23 cellular contexts compared by ENCODE assay signal in the genomic region with DNA sequence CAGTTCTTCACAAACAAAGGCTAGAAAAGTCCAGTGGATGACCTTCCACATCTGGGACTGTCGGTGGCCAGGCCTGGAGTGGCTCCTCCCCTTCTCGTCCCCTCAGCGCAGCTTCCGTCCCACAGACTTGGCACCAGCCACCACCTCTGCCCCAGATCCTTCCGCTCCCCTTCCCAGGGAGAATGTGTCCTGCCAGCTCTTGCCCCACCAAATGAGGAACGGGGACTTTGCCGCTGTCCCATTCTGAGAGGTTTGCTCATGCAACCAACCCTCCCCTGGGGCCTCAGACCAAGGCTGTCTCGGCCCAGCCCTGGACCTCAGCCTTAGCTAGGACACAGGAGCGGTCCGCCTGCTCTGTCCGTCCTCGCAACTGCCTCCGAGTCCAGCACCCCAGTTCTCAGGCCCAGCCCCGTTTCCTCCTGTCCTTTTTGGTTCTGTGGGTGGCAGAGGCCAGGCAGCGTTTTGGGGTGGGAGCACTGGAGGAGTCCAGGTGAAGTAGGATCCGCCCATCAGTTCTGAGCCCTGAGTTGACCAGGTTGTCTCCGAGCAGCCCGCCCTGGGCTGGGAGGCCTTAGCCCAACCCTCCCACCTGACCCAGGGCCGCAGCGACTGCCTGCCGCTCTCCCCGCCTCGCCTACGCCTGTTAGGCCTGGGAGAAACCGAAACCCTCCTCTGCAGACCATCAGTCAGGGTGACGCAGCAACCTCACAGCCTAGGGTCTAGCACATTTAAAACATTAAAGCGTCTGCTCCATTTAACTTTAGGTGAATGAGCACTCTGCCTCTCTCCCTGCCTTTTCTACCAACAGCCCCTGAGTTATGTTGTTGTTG.
DNase-seq lines count a peak whose midpoint lies in the region; ATAC-seq and TF ChIP-seq lines count a peak whose summit lies in the region.
"Had no signal": no experiment of that assay in that cellular context is flagged by ENCODE, and none has a peak within 500 bp of the region (broad histone marks: within the 10 kb centered on the region; RNA-seq: fewer than 3 reads in every experiment).

No MANE protein-coding gene starts in this region.

- H3K56ac ChIP-seq in H9 (ENCODE audit: insufficient read length, low read depth, low read length) = no peak overlapping the region

- no peak overlapping the region for H2BK20ac ChIP-seq in H9 (ENCODE audit: low read depth, low read length, poor library complexity, severe bottlenecking)

- peaks cover 9% of the 10 kb centered on the region for H3K4me1 Mint-ChIP-seq in CD14-positive monocyte
- peaks cover 17 to 24% of the 10 kb centered on the region in 2 experiments for H3K4me1 Mint-ChIP-seq in H9
- H3K4me1 Mint-ChIP-seq in neural progenitor cell = peaks cover 25% of the 10 kb centered on the region
- H3K4me1 Mint-ChIP-seq in natural killer cell = peaks cover 13 to 17% of the 10 kb centered on the region in 2 donors
- H3K4me1 Mint-ChIP-seq in activated naive CD8-positive, alpha-beta T cell treated with anti-CD3 and anti-CD28 coated beads, Interleukin-2, amount 50 U/mL, for 24 hours = peaks cover 38% of the 10 kb centered on the region

- no peak overlapping the region for H4K91ac ChIP-seq in H9 (ENCODE audit: insufficient read length, low read depth, low read length)

- H3K9me3 Mint-ChIP-seq in CD14-positive monocyte (peaks cover 0 to 4% (median 3%) of the 10 kb centered on the region in 7 donors), H9 (peaks cover 4 to 5% of the 10 kb centered on the region in 2 experiments; a peak in 3 of 5 replicates), neural progenitor cell (peaks cover 5% of the 10 kb centered on the region), natural killer cell (no peaks in the 10 kb centered on the region)
- H3K9me3 Mint-ChIP-seq in activated naive CD8-positive, alpha-beta T cell treated with anti-CD3 and anti-CD28 coated beads, Interleukin-2, amount 50 U/mL, for 24 hours = no peaks in the 10 kb centered on the region
- H3K9me3 Mint-ChIP-seq: activated T-helper 17 cell treated with anti-CD3 and anti-CD28 coated beads, Interleukin-2, amount 50 U/mL, for 72 hours had no signal

- H3K36me3 ChIP-seq in heart right ventricle (no peaks in the 10 kb centered on the region), neural progenitor cell (no peaks in the 10 kb centered on the region)
- H3K36me3 ChIP-seq: thyroid gland had no signal

- H3K9me3 ChIP-seq in H9 (ENCODE audit: control insufficient read depth, low read depth, low read length) (no peaks in the 10 kb centered on the region), heart right ventricle (peaks cover 0 to 4% (median 0%) of the 10 kb centered on the region in 11 donors), neural progenitor cell (ENCODE audit: low read depth) (no peaks in the 10 kb centered on the region)
- H3K9me3 ChIP-seq: thyroid gland had no signal

- no peaks in the 10 kb centered on the region for H3K23me2 ChIP-seq in H9 (ENCODE audit: insufficient read length, low read depth, low read length, poor library complexity, severe bottlenecking)

- no peak overlapping the region for H2BK120ac ChIP-seq in H9 (ENCODE audit: low read depth, low read length, poor library complexity, severe bottlenecking)

- intact Hi-C loops in CD14-positive monocyte (cut with micrococcal nuclease) (no loop called here), heart right ventricle (cut with DNase I) (no loop called here), natural killer cell (cut with micrococcal nuclease) (no loop called here)

- H4K8ac ChIP-seq in H9 (replicated peaks; ENCODE audit: insufficient read length, low read depth, low read length) = no peak overlapping the region

- H3F3A ChIP-seq in neural progenitor cell (ENCODE audit: low read depth) = no peaks in the 10 kb centered on the region

- H2BK5ac ChIP-seq in H9 (ENCODE audit: insufficient read length, low read length) = no peak overlapping the region

- H3K4me1 ChIP-seq in H9 (ENCODE audit: insufficient read depth, low read length) = no peaks in the 10 kb centered on the region
- H3K4me1 ChIP-seq in heart right ventricle = peaks cover 0 to 5% (median 0%) of the 10 kb centered on the region in 9 donors
- H3K4me1 ChIP-seq in neural progenitor cell = peaks cover 12% of the 10 kb centered on the region
- H3K4me1 ChIP-seq: parathyroid adenoma, thyroid gland had no signal

- H3K27ac Mint-ChIP-seq in CD14-positive monocyte (peak overlapping the region in 2 of 7 donors; percentile 40 to 41), H9 (peak overlapping the region in 2 of 3 experiments; percentile 66 to 84; a peak in 3 of 7 replicates), neural progenitor cell (peak overlapping the region; percentile 84), natural killer cell (no peak overlapping the region)
- H3K27ac Mint-ChIP-seq in activated naive CD8-positive, alpha-beta T cell treated with anti-CD3 and anti-CD28 coated beads, Interleukin-2, amount 50 U/mL, for 24 hours = no peak overlapping the region
- H3K27ac Mint-ChIP-seq: activated naive CD8-positive, alpha-beta T cell treated with anti-CD3 and anti-CD28 coated beads for 36 hours; activated T-helper 17 cell treated with anti-CD3 and anti-CD28 coated beads, Interleukin-2, amount 50 U/mL, for 72 hours; stimulated activated naive CD8-positive, alpha-beta T cell treated with anti-CD3 and anti-CD28 coated beads, Interleukin-15, Interleukin-2, amounts not matched to agents 100 ng/mL and 50 ng/mL, for 24 hours; T-helper 1 cell treated with Interleukin-12 subunit alpha and Interleukin-12 subunit beta and Interleukin-4 antibody, amounts not matched to agents 30 μg/mL and 1 μg/mL, for 36 hours had no signal

- H4K20me1 ChIP-seq in H9 (ENCODE audit: control insufficient read depth, insufficient read depth, insufficient read length) (no peaks in the 10 kb centered on the region), neural progenitor cell (ENCODE audit: low read depth) (no peaks in the 10 kb centered on the region)

- H3K27ac ChIP-seq in H9 (ENCODE audit: insufficient read length, low read depth, low read length) = no peak overlapping the region
- no peak overlapping the region for H3K27ac ChIP-seq in heart right ventricle
- no peak overlapping the region for H3K27ac ChIP-seq in neural progenitor cell
- H3K27ac ChIP-seq: parathyroid adenoma, thyroid gland had no signal

- TF ChIP-seq CTCF in CD14-positive monocyte (IDR thresholded peaks at IDR 0.05) (no peak), H9 (conservative IDR thresholded peaks at IDR 0.05) (no peak), heart right ventricle (IDR thresholded peaks at IDR 0.05) (no peak), neural progenitor cell (IDR thresholded peaks at IDR 0.05) (no peak), natural killer cell (IDR thresholded peaks at IDR 0.05) (no peak)

- DNase-seq in CD14-positive monocyte (ENCODE audit: low spot score) (peak; percentile 43), H9 (peak; percentile 73), heart right ventricle (peak; percentile 22 to 39), neural progenitor cell (ENCODE audit: low spot score) (no peak), natural killer cell (no peak), NCI-H524 (lab: John Stamatoyannopoulos, UW) (no peak)
- no peak for DNase-seq in activated naive CD8-positive, alpha-beta T cell treated with anti-CD3 and anti-CD28 coated beads, Interleukin-2, amount 50 U/mL, for 24 hours
- DNase-seq: activated CD4-positive, alpha-beta T cell treated with anti-CD3 and anti-CD28 coated beads for 4 hours; activated naive CD8-positive, alpha-beta T cell treated with anti-CD3 and anti-CD28 coated beads for 36 hours; C1 segment of cervical spinal cord; cerebellar nuclear complex; Karpas-422; MV-4-11; naive B cell; NCI-H146; NCI-H510A treated with DMSO at 0.1 percent for 48 hours; thyroid gland had no signal

- no peak overlapping the region for H3K9ac ChIP-seq in H9 (ENCODE audit: extremely low read depth, insufficient read length, low read length)
- H3K9ac ChIP-seq in neural progenitor cell = no peak overlapping the region
- H3K9ac ChIP-seq: parathyroid adenoma had no signal

- H3K79me1 ChIP-seq in H9 (ENCODE audit: insufficient read depth, low read depth, low read length, poor library complexity, severe bottlenecking) = no peaks in the 10 kb centered on the region

- no peak overlapping the region for H3K4ac ChIP-seq in H9 (ENCODE audit: low read depth, low read length)

- H3K4me3 ChIP-seq in heart right ventricle (no peak overlapping the region), neural progenitor cell (no peak overlapping the region)
- H3K4me3 ChIP-seq: dorsolateral prefrontal cortex, thyroid gland had no signal

- WGBS in H9 (ENCODE audit: extremely low coverage, insufficient read length, low lambda C conversion rate) = no CpG with 5 or more reads among the region's 27 CpGs
- 90 to 92% methylated on average over 27 of the region's 27 CpGs for WGBS in heart right ventricle, 2 donors

- ATAC-seq in heart right ventricle (peak; percentile 34 to 78 (median 58)), natural killer cell (no peak), GM18511 (IDR thresholded peaks at IDR 0.05; ENCODE audit: unreplicated experiment) (no peak)
- ATAC-seq in activated naive CD8-positive, alpha-beta T cell treated with anti-CD3 and anti-CD28 coated beads, Interleukin-2, amount 50 U/mL, for 24 hours = no peak
- ATAC-seq: activated T-helper 17 cell treated with anti-CD3 and anti-CD28 coated beads, Interleukin-2, amount 50 U/mL, for 72 hours had no signal

- H3K36me3 Mint-ChIP-seq in CD14-positive monocyte (no peaks in the 10 kb centered on the region), H9 (ENCODE audit: insufficient read depth in 1 of 3, low read depth in 3 of 3) (no peaks in the 10 kb centered on the region; a peak in 1 of 7 replicates), neural progenitor cell (no peaks in the 10 kb centered on the region), natural killer cell (no peaks in the 10 kb centered on the region)
- H3K36me3 Mint-ChIP-seq in activated naive CD8-positive, alpha-beta T cell treated with anti-CD3 and anti-CD28 coated beads, Interleukin-2, amount 50 U/mL, for 24 hours (ENCODE audit: low read depth) = no peaks in the 10 kb centered on the region
- H3K36me3 Mint-ChIP-seq: naive B cell had no signal

- H3K79me2 ChIP-seq in H9 (ENCODE audit: insufficient read depth, low read length) (no peaks in the 10 kb centered on the region), neural progenitor cell (ENCODE audit: low read depth) (no peaks in the 10 kb centered on the region)
- H3K79me2 ChIP-seq: parathyroid adenoma had no signal

- no peak overlapping the region for H3K23ac ChIP-seq in H9 (ENCODE audit: insufficient read length, low read depth, low read length)

- H3K27me3 ChIP-seq in H9 (ENCODE audit: insufficient read depth, low read length) = no peaks in the 10 kb centered on the region
- H3K27me3 ChIP-seq in heart right ventricle = no peaks in the 10 kb centered on the region
- H3K27me3 ChIP-seq in neural progenitor cell = no peaks in the 10 kb centered on the region
- H3K27me3 ChIP-seq: thyroid gland had no signal

- H2AFZ ChIP-seq in H9 (ENCODE audit: low read length) (no peak overlapping the region), neural progenitor cell (replicated peaks) (no peak overlapping the region)
- H2AFZ ChIP-seq: parathyroid adenoma had no signal

- H3K4me2 ChIP-seq in H9 (ENCODE audit: insufficient read depth, insufficient read length, low read length) (no peak overlapping the region), neural progenitor cell (no peak overlapping the region)

- H2BK12ac ChIP-seq in H9 (ENCODE audit: insufficient read length, low read depth, low read length) = no peak overlapping the region

- H3K27me3 Mint-ChIP-seq in CD14-positive monocyte (ENCODE audit: low read depth in 3 of 3) = peaks cover 2 to 4% (median 2%) of the 10 kb centered on the region in 3 donors
- H3K27me3 Mint-ChIP-seq in H9 (ENCODE audit: low read depth) = peaks cover 2% of the 10 kb centered on the region; the same call in 1 of the 2 replicates
- H3K27me3 Mint-ChIP-seq in neural progenitor cell (ENCODE audit: insufficient read depth, low read depth) = peaks cover 6% of the 10 kb centered on the region
- H3K27me3 Mint-ChIP-seq in natural killer cell (ENCODE audit: low read depth in 2 of 2) = no peaks in the 10 kb centered on the region
- no peaks in the 10 kb centered on the region for H3K27me3 Mint-ChIP-seq in activated naive CD8-positive, alpha-beta T cell treated with anti-CD3 and anti-CD28 coated beads, Interleukin-2, amount 50 U/mL, for 24 hours
- H3K27me3 Mint-ChIP-seq: activated naive CD8-positive, alpha-beta T cell treated with anti-CD3 and anti-CD28 coated beads for 36 hours; activated T-helper 17 cell treated with anti-CD3 and anti-CD28 coated beads, Interleukin-2, amount 50 U/mL, for 72 hours; naive B cell; stimulated activated naive CD8-positive, alpha-beta T cell treated with anti-CD3 and anti-CD28 coated beads, Interleukin-15, Interleukin-2, amounts not matched to agents 100 ng/mL and 50 ng/mL, for 24 hours had no signal

- H2BK15ac ChIP-seq in H9 (ENCODE audit: low read depth, low read length) = no peak overlapping the region

- H3K18ac ChIP-seq in H9 (ENCODE audit: insufficient read length, low read depth, low read length) = no peak overlapping the region

- no peak overlapping the region for H3T11ph ChIP-seq in H9 (ENCODE audit: low read length)

- no peak overlapping the region for H4K5ac ChIP-seq in H9 (ENCODE audit: insufficient read length, low read depth, low read length)

- H3K14ac ChIP-seq in H9 (ENCODE audit: insufficient read depth, low read length) = peak overlapping the region; percentile 51; the same call in 1 of the 2 replicates

- no peak overlapping the region for H2AK5ac ChIP-seq in H9 (ENCODE audit: insufficient read length, low read length)

- H3K4me3 Mint-ChIP-seq in CD14-positive monocyte (no peak overlapping the region), H9 (no peak overlapping the region), neural progenitor cell (no peak overlapping the region), natural killer cell (no peak overlapping the region)
- H3K4me3 Mint-ChIP-seq in activated naive CD8-positive, alpha-beta T cell treated with anti-CD3 and anti-CD28 coated beads, Interleukin-2, amount 50 U/mL, for 24 hours = no peak overlapping the region
- H3K4me3 Mint-ChIP-seq: activated naive CD8-positive, alpha-beta T cell treated with anti-CD3 and anti-CD28 coated beads for 36 hours; activated T-helper 17 cell treated with anti-CD3 and anti-CD28 coated beads, Interleukin-2, amount 50 U/mL, for 72 hours; naive B cell; stimulated activated naive CD8-positive, alpha-beta T cell treated with anti-CD3 and anti-CD28 coated beads, Interleukin-15, Interleukin-2, amounts not matched to agents 100 ng/mL and 50 ng/mL, for 24 hours; T-helper 1 cell treated with Interleukin-12 subunit alpha and Interleukin-12 subunit beta and Interleukin-4 antibody, amounts not matched to agents 30 μg/mL and 1 μg/mL, for 36 hours had no signal

Comparison
In these comparisons a context has a peak if more than half of its experiments do, and no peak if none do; other contexts are left out.
1. DNase-seq: peak in CD14-positive monocyte (single experiment), H9 (single experiment) and heart right ventricle (2 of 2); none in neural progenitor cell (single experiment), natural killer cell (single experiment), activated naive CD8-positive, alpha-beta T cell treated with anti-CD3 and anti-CD28 coated beads, Interleukin-2, amount 50 U/mL, for 24 hours (single experiment) and NCI-H524 (0 of 2).
2. H3K27ac Mint-ChIP-seq: peak in H9 (2 of 3) and neural progenitor cell (single experiment); none in natural killer cell (0 of 2) and activated naive CD8-positive, alpha-beta T cell treated with anti-CD3 and anti-CD28 coated beads, Interleukin-2, amount 50 U/mL, for 24 hours (single experiment).
3. ATAC-seq: peak in heart right ventricle (8 of 8); none in natural killer cell (0 of 3), GM18511 (single experiment) and activated naive CD8-positive, alpha-beta T cell treated with anti-CD3 and anti-CD28 coated beads, Interleukin-2, amount 50 U/mL, for 24 hours (single experiment).